19 cellular contexts compared by ENCODE assay signal in genomic region chr7:131302453-131302852, GRCh38. TPM values are rescaled to one million over a fixed set of nuclear protein-coding genes. Genes with fewer than 3 reads are reported as not detected.
DNase-seq lines count a peak whose midpoint lies in the region; ATAC-seq and TF ChIP-seq lines count a peak whose summit lies in the region.
"Had no signal": no experiment of that assay in that cellular context is flagged by ENCODE, and none has a peak within 500 bp of the region (broad histone marks: within the 10 kb centered on the region; RNA-seq: fewer than 3 reads in every experiment).

No MANE protein-coding gene starts in this region.

- peaks cover 6% of the 10 kb centered on the region for H3K9me3 ChIP-seq in osteoblast (ENCODE audit: low read depth, low read length)
- H3K9me3 ChIP-seq: adrenal gland, transverse colon had no signal

- H3K4me2 ChIP-seq in osteoblast (ENCODE audit: insufficient read depth, low read length): no peak overlapping the region
- H3K4me2 ChIP-seq: hepatocyte had no signal

- intact Hi-C loops in Right ventricle myocardium inferior (cut with DNase I): loop anchor here (2.0 to 5.0 kb wide), 4 partner anchors 115 to 405 kb away; no protein-coding TSS in a partner anchor
- intact Hi-C loops in cardiac septum (cut with DNase I): loop anchor here (5.0 to 10.0 kb wide), 2 partner anchors 235 to 408 kb away; no protein-coding TSS in a partner anchor
- intact Hi-C loops in Right ventricle myocardium superior (cut with DNase I): loop anchor here (10.0 kb wide), 1 partner anchor 188 kb away; no protein-coding TSS in a partner anchor

- H3K4me1 ChIP-seq in osteoblast (ENCODE audit: insufficient read depth, low read length): no peaks in the 10 kb centered on the region

- no peak for DNase-seq in Right ventricle myocardium inferior (ENCODE audit: missing footprints)
- DNase-seq in cardiac septum (ENCODE audit: low spot score): no peak
- no peak for DNase-seq in Right ventricle myocardium superior
- peak; percentile 55 for DNase-seq in osteoblast (ENCODE audit: insufficient read length, low spot score, missing footprints)
- DNase-seq in NCI-H1436 treated with DMSO at 0.1 percent for 48 hours (lab: John Stamatoyannopoulos, UW): no peak
- DNase-seq in activated CD8-positive, alpha-beta memory T cell treated with anti-CD3 and anti-CD28 coated beads for 24 hours: no peak
- DNase-seq: activated CD4-positive, CD25-positive, alpha-beta regulatory T cell treated with anti-CD3 and anti-CD28 coated beads, Interleukin-2, amount 50 U/mL, for 72 hours; activated CD8-positive, alpha-beta memory T cell treated with anti-CD3 and anti-CD28 coated beads, Interleukin-2, amount 50 U/mL, for 48 hours; DMS79 treated with DMSO at 0.1 percent for 48 hours; foreskin melanocyte; GF-D8; GOT3; stimulated activated CD4-positive, alpha-beta T cell treated with anti-CD3 and anti-CD28 coated beads, Interleukin-12 subunit alpha, Interleukin-12 subunit beta, amount 100 ng/mL, for 4 hours; stimulated activated CD4-positive, alpha-beta T cell treated with anti-CD3 and anti-CD28 coated beads, Interleukin-2, amount 100 ng/mL, for 48 hours had no signal

- ATAC-seq in Right ventricle myocardium inferior (peak; percentile 59), Right ventricle myocardium superior (ENCODE audit: poor library complexity) (peak; percentile 79), GM19463 (IDR thresholded peaks at IDR 0.05; ENCODE audit: unreplicated experiment) (no peak), GM18867 (IDR thresholded peaks at IDR 0.05; ENCODE audit: unreplicated experiment) (no peak)

- no peak for TF ChIP-seq CTCF in osteoblast (IDR thresholded peaks at IDR 0.05; ENCODE audit: extremely low read depth, low read depth, low read length)

- H2AFZ ChIP-seq in osteoblast (ENCODE audit: low read length): no peak overlapping the region
- H2AFZ ChIP-seq: hepatocyte had no signal

- no peaks in the 10 kb centered on the region for H4K20me1 ChIP-seq in osteoblast (ENCODE audit: insufficient read depth, low read length)

- no peak overlapping the region for H3K27ac ChIP-seq in osteoblast (ENCODE audit: low read depth, low read length)
- H3K27ac ChIP-seq: adrenal gland, hepatocyte, transverse colon had no signal

- H3K79me2 ChIP-seq in osteoblast (ENCODE audit: insufficient read depth, low read length): no peaks in the 10 kb centered on the region
- H3K79me2 ChIP-seq: hepatocyte had no signal

- H3K4me3 ChIP-seq in osteoblast (ENCODE audit: insufficient read depth, low read length): no peak overlapping the region
- H3K4me3 ChIP-seq: adrenal gland, hepatocyte, transverse colon had no signal

- no peaks in the 10 kb centered on the region for H3K36me3 ChIP-seq in osteoblast (ENCODE audit: insufficient read depth, low read length)
- H3K36me3 ChIP-seq: adrenal gland, transverse colon had no signal

- no peaks in the 10 kb centered on the region for H3K27me3 ChIP-seq in osteoblast (ENCODE audit: insufficient read depth, low read length)
- H3K27me3 ChIP-seq: adrenal gland, hepatocyte, transverse colon had no signal

RNA-seq across cellular contexts. Expression of gene MKLN1, which starts 25.2 kb away (rescaled TPM):
- total RNA-seq in Right ventricle myocardium inferior (39.3 TPM), cardiac septum (45.4 TPM), Right ventricle myocardium superior (37.5 TPM), osteoblast (49.8 and 52.8 TPM in 2 replicates)

Comparison
In these comparisons a context has a peak if more than half of its experiments do, and no peak if none do; other contexts are left out.
1. ATAC-seq: peak in Right ventricle myocardium inferior (single experiment) and Right ventricle myocardium superior (single experiment); none in GM19463 (single experiment) and GM18867 (single experiment).